Comparison of ENCODE assay signal across 23 cellular contexts in genomic region chr9:91035825-91036208, GRCh38.
DNase-seq lines count a peak whose midpoint lies in the region; ATAC-seq and TF ChIP-seq lines count a peak whose summit lies in the region.
"Had no signal": no experiment of that assay in that cellular context is flagged by ENCODE, and none has a peak within 500 bp of the region (broad histone marks: within the 10 kb centered on the region; RNA-seq: fewer than 3 reads in every experiment).

No MANE protein-coding gene starts in this region.

- peaks cover 54% of the 10 kb centered on the region for H3K4me1 Mint-ChIP-seq in activated naive CD8-positive, alpha-beta T cell treated with anti-CD3 and anti-CD28 coated beads, Interleukin-2, amount 50 U/mL, for 24 hours
- H3K4me1 Mint-ChIP-seq in activated naive CD8-positive, alpha-beta T cell treated with anti-CD3 and anti-CD28 coated beads for 36 hours, result peaks cover 12% of the 10 kb centered on the region
- peaks cover 38 to 46% of the 10 kb centered on the region in 2 donors for H3K4me1 Mint-ChIP-seq in stimulated activated naive B cell treated with anti-CD40 and anti-IgM and Interleukin-4, amounts not matched to agents 10 μg/mL and 1 μg/mL and 100 μg/mL, for 72 hours

- H3K27ac ChIP-seq in RWPE1, result peak overlapping the region; percentile 14; the same call in 1 of the 2 replicates
- H3K27ac ChIP-seq: ascending aorta, prostate gland, thyroid gland had no signal

- H3K27me3 Mint-ChIP-seq in activated naive CD8-positive, alpha-beta T cell treated with anti-CD3 and anti-CD28 coated beads, Interleukin-2, amount 50 U/mL, for 24 hours, result peaks cover 10% of the 10 kb centered on the region
- peaks cover 30% of the 10 kb centered on the region for H3K27me3 Mint-ChIP-seq in activated naive CD8-positive, alpha-beta T cell treated with anti-CD3 and anti-CD28 coated beads for 36 hours
- H3K27me3 Mint-ChIP-seq in stimulated activated naive B cell treated with anti-CD40 and anti-IgM and Interleukin-4, amounts not matched to agents 10 μg/mL and 1 μg/mL and 100 μg/mL, for 72 hours, result peaks cover 14 to 20% of the 10 kb centered on the region in 2 donors

- CTCF ChIA-PET in RWPE1 (lab: Yijun Ruan, JAX), result interaction anchor here (1.7 kb wide), 1 partner anchor 121 kb away, joined by 5 read pairs; no protein-coding TSS in a partner anchor

- TF ChIP-seq CTCF in RWPE1 (conservative IDR thresholded peaks at IDR 0.05; ENCODE audit: low read depth), result no peak
- TF ChIP-seq CTCF in epithelial cell of esophagus (IDR thresholded peaks at IDR 0.05; ENCODE audit: insufficient read depth, low read depth, low read length, missing control alignments), result no peak

- peaks cover 4% of the 10 kb centered on the region for H3K36me3 Mint-ChIP-seq in activated naive CD8-positive, alpha-beta T cell treated with anti-CD3 and anti-CD28 coated beads, Interleukin-2, amount 50 U/mL, for 24 hours (ENCODE audit: low read depth)
- no peaks in the 10 kb centered on the region for H3K36me3 Mint-ChIP-seq in activated naive CD8-positive, alpha-beta T cell treated with anti-CD3 and anti-CD28 coated beads for 36 hours
- no peaks in the 10 kb centered on the region for H3K36me3 Mint-ChIP-seq in stimulated activated naive B cell treated with anti-CD40 and anti-IgM and Interleukin-4, amounts not matched to agents 10 μg/mL and 1 μg/mL and 100 μg/mL, for 72 hours

- no peak overlapping the region for H3K4me3 Mint-ChIP-seq in activated naive CD8-positive, alpha-beta T cell treated with anti-CD3 and anti-CD28 coated beads, Interleukin-2, amount 50 U/mL, for 24 hours
- no peak overlapping the region for H3K4me3 Mint-ChIP-seq in activated naive CD8-positive, alpha-beta T cell treated with anti-CD3 and anti-CD28 coated beads for 36 hours
- no peak overlapping the region for H3K4me3 Mint-ChIP-seq in stimulated activated naive B cell treated with anti-CD40 and anti-IgM and Interleukin-4, amounts not matched to agents 10 μg/mL and 1 μg/mL and 100 μg/mL, for 72 hours
- H3K4me3 Mint-ChIP-seq: activated naive CD4-positive, alpha-beta T cell treated with anti-CD3 and anti-CD28 coated beads for 36 hours; neural crest cell had no signal

- no peak for ATAC-seq in activated naive CD8-positive, alpha-beta T cell treated with anti-CD3 and anti-CD28 coated beads, Interleukin-2, amount 50 U/mL, for 24 hours
- ATAC-seq in stimulated activated naive B cell treated with anti-CD40 and anti-IgM and Interleukin-4, amounts not matched to agents 10 μg/mL and 1 μg/mL and 100 μg/mL, for 72 hours (replicated peaks), result no peak
- no peak for ATAC-seq in GM21360 (IDR thresholded peaks at IDR 0.05; ENCODE audit: unreplicated experiment)
- ATAC-seq in GM21390 (IDR thresholded peaks at IDR 0.05; ENCODE audit: unreplicated experiment), result no peak
- ATAC-seq in HG02981 (IDR thresholded peaks at IDR 0.05; ENCODE audit: unreplicated experiment), result no peak
- ATAC-seq: SK-N-SH treated with all-trans-retinoic acid at 6 μM for 48 hours had no signal

- H3K9me3 Mint-ChIP-seq in activated naive CD8-positive, alpha-beta T cell treated with anti-CD3 and anti-CD28 coated beads, Interleukin-2, amount 50 U/mL, for 24 hours, result no peaks in the 10 kb centered on the region
- H3K9me3 Mint-ChIP-seq in activated naive CD8-positive, alpha-beta T cell treated with anti-CD3 and anti-CD28 coated beads for 36 hours, result no peaks in the 10 kb centered on the region
- H3K9me3 Mint-ChIP-seq in stimulated activated naive B cell treated with anti-CD40 and anti-IgM and Interleukin-4, amounts not matched to agents 10 μg/mL and 1 μg/mL and 100 μg/mL, for 72 hours, result peaks cover 0 to 5% of the 10 kb centered on the region in 2 donors
- H3K9me3 Mint-ChIP-seq: activated naive CD4-positive, alpha-beta T cell treated with anti-CD3 and anti-CD28 coated beads for 36 hours; neural crest cell had no signal

- H3K27ac Mint-ChIP-seq in activated naive CD8-positive, alpha-beta T cell treated with anti-CD3 and anti-CD28 coated beads, Interleukin-2, amount 50 U/mL, for 24 hours, result peak overlapping the region; percentile 55
- no peak overlapping the region for H3K27ac Mint-ChIP-seq in activated naive CD8-positive, alpha-beta T cell treated with anti-CD3 and anti-CD28 coated beads for 36 hours
- peak overlapping the region; percentile 40 for H3K27ac Mint-ChIP-seq in stimulated activated naive B cell treated with anti-CD40 and anti-IgM and Interleukin-4, amounts not matched to agents 10 μg/mL and 1 μg/mL and 100 μg/mL, for 72 hours
- H3K27ac Mint-ChIP-seq: activated naive CD4-positive, alpha-beta T cell treated with anti-CD3 and anti-CD28 coated beads for 36 hours had no signal

- no peak for DNase-seq in activated naive CD8-positive, alpha-beta T cell treated with anti-CD3 and anti-CD28 coated beads, Interleukin-2, amount 50 U/mL, for 24 hours
- DNase-seq in activated naive CD8-positive, alpha-beta T cell treated with anti-CD3 and anti-CD28 coated beads for 36 hours, result no peak
- DNase-seq in RWPE1 (ENCODE audit: low spot score) (no peak), epithelial cell of esophagus (ENCODE audit: low read depth) (peak; percentile 26)
- no peak for DNase-seq in stimulated activated naive B cell treated with anti-CD40 and anti-IgM and Interleukin-4, amounts not matched to agents 10 μg/mL and 1 μg/mL and 100 μg/mL, for 72 hours
- DNase-seq: activated CD4-positive, alpha-beta T cell treated with anti-CD3 and anti-CD28 coated beads for 1 hour; activated naive CD4-positive, alpha-beta T cell treated with anti-CD3 and anti-CD28 coated beads for 36 hours; activated T-cell treated with anti-CD3 and anti-CD28 coated beads for 4 hours; H7; midbrain; NCI-H1048; NCI-H2029 treated with DMSO at 0.1 percent for 48 hours; NCI-H446; NK-92 treated with Interleukin-12 subunit alpha and Interleukin-12 subunit beta, amount 100 ng/mL, for 24 hours; stimulated activated naive CD4-positive, alpha-beta T cell; thyroid gland had no signal

- POLR2A ChIA-PET in RWPE1 (lab: Yijun Ruan, JAX; ENCODE audit: low non-redundant PET), result no interaction called here

- no peak overlapping the region for H3K4me3 ChIP-seq in epithelial cell of esophagus (ENCODE audit: low read length)
- H3K4me3 ChIP-seq: ascending aorta, prostate gland, thyroid gland had no signal
